ENCODE assay signal across 8 cellular contexts in genomic region chr11:111565111-111565720, GRCh38. TPM values are rescaled to one million over a fixed set of nuclear protein-coding genes. Genes with fewer than 3 reads are reported as not detected.
DNase-seq lines count a peak whose midpoint lies in the region; TF ChIP-seq lines count a peak whose summit lies in the region.

No MANE protein-coding gene starts in this region.

- H3K4me3 Mint-ChIP-seq in endodermal cell: no peak overlapping the region
- H3K4me3 Mint-ChIP-seq in mesothelial cell of epicardium: no peak overlapping the region

- H3K4me1 ChIP-seq in endodermal cell (ENCODE audit: control insufficient read depth, insufficient read depth, low read length): no peaks in the 10 kb centered on the region

- H3K4me1 Mint-ChIP-seq in endodermal cell (peaks cover 9% of the 10 kb centered on the region), mesothelial cell of epicardium (peaks cover 5% of the 10 kb centered on the region)

- no peak overlapping the region for H3K27ac ChIP-seq in HL-60 (replicated peaks)
- no peak overlapping the region for H3K27ac ChIP-seq in endodermal cell (ENCODE audit: low read depth, low read length)
- H3K27ac ChIP-seq in substantia nigra (ENCODE audit: low read depth, low read length, poor library complexity, severe bottlenecking): no peak overlapping the region

- 65% methylated on average over 3 of the region's 4 CpGs; no CpG with 5 or more reads in 1 of the 2 experiments for WGBS in endodermal cell (ENCODE audit: insufficient coverage in 1 of 2, insufficient read length in 1 of 2), 2 experiments

- TF ChIP-seq CTCF in HL-60 (IDR thresholded peaks at IDR 0.05; ENCODE audit: insufficient read depth, low read length) (peak; percentile 65), endodermal cell (conservative IDR thresholded peaks at IDR 0.05) (peak; percentile 97), mesothelial cell of epicardium (IDR thresholded peaks at IDR 0.05; ENCODE audit: unreplicated experiment) (peak; percentile 99)

- H3K27ac Mint-ChIP-seq in endodermal cell (no peak overlapping the region), mesothelial cell of epicardium (no peak overlapping the region)

- DNase-seq in CD1c-positive myeloid dendritic cell (ENCODE audit: extremely low spot score) (peak; percentile 86), HL-60 (ENCODE audit: low read depth in 1 of 2, low spot score in 1 of 2) (peak; percentile 39 to 60), NOMO-1 treated with DMSO at 0.1 percent for 48 hours (lab: John Stamatoyannopoulos, UW; ENCODE audit: unreplicated experiment) (peak; percentile 43), endodermal cell (peak; percentile 87), mesothelial cell of epicardium (ENCODE audit: low spot score in 2 of 2, unreplicated experiment in 2 of 2) (peak in 1 of 2 experiments; percentile 67), substantia nigra (lab: John Stamatoyannopoulos, UW) (peak in 32 of 49 donors; percentile 3 to 67 (median 32)), HPDE6-E6E7 (ENCODE audit: extremely low spot score) (no peak)
- DNase-seq in activated CD8-positive, alpha-beta memory T cell treated with anti-CD3 and anti-CD28 coated beads for 4 hours (ENCODE audit: low read depth in 2 of 2): peak; percentile 30 to 31

- no peaks in the 10 kb centered on the region for H3K9me3 ChIP-seq in endodermal cell (ENCODE audit: control insufficient read depth, low read length)

- H3K27me3 ChIP-seq in HL-60 (ENCODE audit: insufficient read depth, poor library complexity, severe bottlenecking) (no peaks in the 10 kb centered on the region), endodermal cell (ENCODE audit: control insufficient read depth, insufficient read depth, low read length, poor library complexity, severe bottlenecking) (no peaks in the 10 kb centered on the region)

- H3K27me3 Mint-ChIP-seq in endodermal cell (ENCODE audit: insufficient read depth) (no peaks in the 10 kb centered on the region), mesothelial cell of epicardium (ENCODE audit: low read depth) (no peaks in the 10 kb centered on the region)

- no peaks in the 10 kb centered on the region for H3K36me3 Mint-ChIP-seq in endodermal cell (ENCODE audit: low read depth)
- H3K36me3 Mint-ChIP-seq in mesothelial cell of epicardium: peaks cover 2% of the 10 kb centered on the region

- H3K9ac ChIP-seq in endodermal cell (ENCODE audit: extremely low read depth, low read length, poor library complexity, severe bottlenecking): no peak overlapping the region

- H3K9me3 Mint-ChIP-seq in endodermal cell: no peaks in the 10 kb centered on the region
- no peaks in the 10 kb centered on the region for H3K9me3 Mint-ChIP-seq in mesothelial cell of epicardium

- H3K4me3 ChIP-seq in HL-60 (replicated peaks; ENCODE audit: insufficient read depth, low read length) (no peak overlapping the region), endodermal cell (ENCODE audit: low read length) (no peak overlapping the region)

- H3K36me3 ChIP-seq in endodermal cell (ENCODE audit: control insufficient read depth, insufficient read depth, low read length): no peaks in the 10 kb centered on the region

RNA-seq across cellular contexts. Expression of gene LAYN, which starts 24.7 kb away (rescaled TPM):
- 1 to 10 TPM; 1.1 to 1.5 TPM for total RNA-seq in endodermal cell
- polyA plus RNA-seq in endodermal cell (2013, experiment 1 of 2): 3.4 TPM
- polyA plus RNA-seq in endodermal cell (2013, experiment 2 of 2): 1.6 TPM
- 12.5 to 15.3 TPM (median 12.5 TPM) in 3 replicates for total RNA-seq in mesothelial cell of epicardium

RNA-seq across cellular contexts. Expression of gene SIK2, which starts 37.0 kb away (rescaled TPM):
- 10 to 100 TPM; 13.2 to 13.4 TPM for total RNA-seq in endodermal cell
- 16.6 TPM for polyA plus RNA-seq in endodermal cell (2013, experiment 1 of 2)
- 12.8 TPM for polyA plus RNA-seq in endodermal cell (2013, experiment 2 of 2)
- total RNA-seq in mesothelial cell of epicardium: 17.1 to 18.7 TPM (median 17.1 TPM) in 3 replicates

RNA-seq across cellular contexts. Expression of gene HOATZ, which starts 50.6 kb away (rescaled TPM):
- total RNA-seq in endodermal cell (under 1 TPM in 1 of 2 donors, not detected in 1; 0.89 TPM), mesothelial cell of epicardium (not detected in 3 replicates)
- polyA plus RNA-seq in endodermal cell (2013, experiment 1 of 2): 0.36 TPM
- polyA plus RNA-seq in endodermal cell (2013, experiment 2 of 2): 0.41 TPM

RNA-seq across cellular contexts. Expression of gene BTG4, which starts 53.0 kb away (rescaled TPM):
- total RNA-seq in endodermal cell (not detected), mesothelial cell of epicardium (not detected in 3 replicates)
- polyA plus RNA-seq in endodermal cell (2013, experiment 1 of 2): not detected
- not detected for polyA plus RNA-seq in endodermal cell (2013, experiment 2 of 2)
